ENCODE assay signal across 11 cellular contexts in the genomic region with DNA sequence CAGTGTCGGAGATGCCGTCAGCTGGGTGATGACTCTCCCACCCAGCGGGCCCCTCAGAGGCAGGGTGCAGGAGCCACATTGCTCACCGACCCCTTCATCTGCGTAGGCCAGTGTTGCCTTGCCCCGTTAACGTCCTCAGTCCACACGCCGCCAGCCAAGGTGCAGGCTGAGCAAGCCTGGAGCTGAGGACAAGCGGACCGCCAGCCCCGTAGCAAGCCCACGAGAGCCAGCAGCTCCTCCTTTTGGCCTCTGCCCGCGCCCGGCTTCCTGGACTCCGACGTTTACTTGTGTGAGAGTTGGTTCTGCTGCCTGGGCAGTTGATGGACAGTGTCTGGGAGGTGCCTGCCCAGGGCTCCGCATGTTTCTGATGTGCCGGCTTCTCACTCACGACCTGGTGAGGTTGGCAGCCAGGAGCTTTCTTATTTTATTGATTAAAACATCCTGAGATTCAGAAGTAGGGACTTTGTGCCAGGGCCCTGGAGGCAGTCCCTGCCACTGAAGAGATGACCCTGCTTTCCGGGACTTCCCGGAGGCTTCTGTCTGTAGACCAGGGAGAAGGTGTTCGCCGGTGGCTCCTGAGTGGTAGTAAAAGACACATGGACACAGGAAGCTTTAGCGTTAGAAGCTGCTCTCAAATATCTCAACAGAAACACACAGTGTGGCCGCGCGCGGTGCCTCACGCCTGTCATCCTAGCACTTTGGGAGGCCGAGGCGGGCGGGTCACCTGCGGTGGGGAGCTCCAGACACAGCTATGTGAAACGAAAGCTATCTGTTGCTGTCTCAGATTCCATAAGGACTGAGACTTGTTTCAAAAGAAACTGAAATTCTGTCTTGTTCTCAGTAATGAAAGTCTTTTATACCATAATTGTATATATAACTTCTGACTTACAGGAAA. TPM values are rescaled to one million over a fixed set of nuclear protein-coding genes. Genes with fewer than 3 reads are reported as not detected.
DNase-seq lines count a peak whose midpoint lies in the region; ATAC-seq and TF ChIP-seq lines count a peak whose summit lies in the region.
"Had no signal": no experiment of that assay in that cellular context is flagged by ENCODE, and none has a peak within 500 bp of the region (broad histone marks: within the 10 kb centered on the region; RNA-seq: fewer than 3 reads in every experiment).

No MANE protein-coding gene starts in this region.

- peak overlapping the region in 7 of 11 experiments; percentile 15 to 100 (median 29); a peak in 7 of 22 replicates for H3K9ac ChIP-seq in BLaER1 treated with 17β-estradiol and CSF1 and Interleukin-3, amounts not matched to agents 10 nM and 100 nM

- peaks cover 46% of the 10 kb centered on the region for H3K36me3 Mint-ChIP-seq in GM23338 (ENCODE audit: low read depth)
- H3K36me3 Mint-ChIP-seq in natural killer cell: no peaks in the 10 kb centered on the region

- H3K4me3 ChIP-seq in BLaER1 treated with 17β-estradiol and CSF1 and Interleukin-3, amounts not matched to agents 10 nM and 100 nM: no peak overlapping the region
- no peak overlapping the region for H3K4me3 ChIP-seq in GM23338
- H3K4me3 ChIP-seq in body of pancreas: no peak overlapping the region
- H3K4me3 ChIP-seq: ascending aorta had no signal

- TF ChIP-seq POLR2A in body of pancreas (IDR thresholded peaks at IDR 0.05): no peak

- no peak overlapping the region for H2AFZ ChIP-seq in GM23338

- H3K9me2 ChIP-seq in GM23338 (ENCODE audit: insufficient read depth): no peaks in the 10 kb centered on the region

- peaks cover 100% of the 10 kb centered on the region for H3K79me2 ChIP-seq in GM23338 (replicated peaks; ENCODE audit: insufficient read depth)

- H3K4me3 Mint-ChIP-seq in GM23338 (no peak overlapping the region; the same call in 2 of the 3 replicates), natural killer cell (peak overlapping the region; percentile 71)

- H3K27ac Mint-ChIP-seq in GM23338 (0 out of 2 replicates have a peak overlapping the region, but pooled peaks have one; percentile 72), natural killer cell (peak overlapping the region; percentile 91 to 94)

- peaks cover 45 to 83% (median 68%) of the 10 kb centered on the region in 10 experiments for H3K4me1 ChIP-seq in BLaER1 treated with 17β-estradiol and CSF1 and Interleukin-3, amounts not matched to agents 10 nM and 100 nM
- H3K4me1 ChIP-seq in GM23338 (ENCODE audit: insufficient read depth) (peaks cover 38% of the 10 kb centered on the region), body of pancreas (peaks cover 96% of the 10 kb centered on the region)

- H3K9me3 Mint-ChIP-seq in GM23338 (no peaks in the 10 kb centered on the region), natural killer cell (no peaks in the 10 kb centered on the region)

- no peak for TF ChIP-seq CTCF in GM23338 (conservative IDR thresholded peaks at IDR 0.05; ENCODE audit: low read depth in 2 of 2)
- TF ChIP-seq CTCF in body of pancreas (IDR thresholded peaks at IDR 0.05): no peak
- TF ChIP-seq CTCF in natural killer cell (IDR thresholded peaks at IDR 0.05): no peak

- H3K4me1 Mint-ChIP-seq in GM23338: peaks cover 68% of the 10 kb centered on the region
- H3K4me1 Mint-ChIP-seq in natural killer cell: peaks cover 73 to 84% of the 10 kb centered on the region in 2 donors

- peaks cover 56 to 96% (median 89%) of the 10 kb centered on the region in 11 experiments for H3K36me3 ChIP-seq in BLaER1 treated with 17β-estradiol and CSF1 and Interleukin-3, amounts not matched to agents 10 nM and 100 nM
- H3K36me3 ChIP-seq in GM23338 (ENCODE audit: insufficient read depth): peaks cover 2% of the 10 kb centered on the region; the same call in 1 of the 2 replicates
- no peaks in the 10 kb centered on the region for H3K36me3 ChIP-seq in body of pancreas (replicated peaks in 1 of 2; ENCODE audit: insufficient read depth in 1 of 2, low read depth in 2 of 2)

- peak overlapping the region in 4 of 11 experiments; percentile 58 to 99 (median 95); a peak in 3 of 22 replicates for H3K4me2 ChIP-seq in BLaER1 treated with 17β-estradiol and CSF1 and Interleukin-3, amounts not matched to agents 10 nM and 100 nM
- no peak overlapping the region for H3K4me2 ChIP-seq in GM23338

- ATAC-seq in GM23338: no peak
- ATAC-seq in body of pancreas: no peak
- peak in 1 of 3 donors; percentile 5 for ATAC-seq in natural killer cell
- ATAC-seq in GM21367 (IDR thresholded peaks at IDR 0.05; ENCODE audit: unreplicated experiment): no peak

- H3K27me3 ChIP-seq in BLaER1 treated with 17β-estradiol and CSF1 and Interleukin-3, amounts not matched to agents 10 nM and 100 nM: no peaks in the 10 kb centered on the region; a peak in 1 of 22 replicates
- H3K27me3 ChIP-seq in GM23338 (ENCODE audit: insufficient read depth) (no peaks in the 10 kb centered on the region), body of pancreas (no peaks in the 10 kb centered on the region)
- H3K27me3 ChIP-seq: ascending aorta had no signal

- WGBS in body of pancreas, 2 donors: 61 to 77% methylated on average over 19 to 36 of the region's 36 CpGs

- peaks cover 98 to 100% (median 99%) of the 10 kb centered on the region in 11 experiments for H4K20me1 ChIP-seq in BLaER1 treated with 17β-estradiol and CSF1 and Interleukin-3, amounts not matched to agents 10 nM and 100 nM
- H4K20me1 ChIP-seq in GM23338 (replicated peaks; ENCODE audit: insufficient read depth): peaks cover 73% of the 10 kb centered on the region

- DNase-seq in GM23338 (ENCODE audit: low spot score) (no peak), body of pancreas (peak in 2 of 4 donors; percentile 42 to 49), natural killer cell (no peak), NCI-H446 treated with DMSO at 0.1 percent for 48 hours (lab: John Stamatoyannopoulos, UW) (no peak), T-helper 2 cell (no peak)
- DNase-seq in activated effector memory CD4-positive, alpha-beta T cell treated with anti-CD3 and anti-CD28 coated beads, Interleukin-2, amount 50 U/mL, for 16 hours: no peak
- DNase-seq: activated CD4-positive, alpha-beta T cell treated with anti-CD3 and anti-CD28 coated beads for 4 hours; NCI-H524 treated with DMSO at 0.1 percent for 48 hours had no signal

- intact Hi-C loops in body of pancreas (cut with DNase I): no loop called here
- intact Hi-C loops in natural killer cell (cut with micrococcal nuclease): no loop called here

- H3K9me3 ChIP-seq in BLaER1 treated with 17β-estradiol and CSF1 and Interleukin-3, amounts not matched to agents 10 nM and 100 nM (replicated peaks in 1 of 11): no peaks in the 10 kb centered on the region
- H3K9me3 ChIP-seq in body of pancreas: no peaks in the 10 kb centered on the region
- H3K9me3 ChIP-seq: ascending aorta had no signal

- H3K27me3 Mint-ChIP-seq in GM23338 (ENCODE audit: insufficient read depth, low read depth, poor library complexity) (peaks cover 36% of the 10 kb centered on the region), natural killer cell (ENCODE audit: low read depth in 2 of 2) (no peaks in the 10 kb centered on the region)

- H3F3A ChIP-seq in GM23338 (replicated peaks; ENCODE audit: low read depth): peaks cover 11% of the 10 kb centered on the region

- no peak overlapping the region; a peak in 1 of 22 replicates for H3K27ac ChIP-seq in BLaER1 treated with 17β-estradiol and CSF1 and Interleukin-3, amounts not matched to agents 10 nM and 100 nM
- 0 out of 2 replicates have a peak overlapping the region, but pooled peaks have one; percentile 39 for H3K27ac ChIP-seq in GM23338 (ENCODE audit: low read depth)
- H3K27ac ChIP-seq in body of pancreas: peak overlapping the region; percentile 29 to 98 (median 94)

TF ChIP-seq in GM23338, 12 proteins besides CTCF, POLR2A, EP300 and RAD21 (continues in another document):
- TF ChIP-seq POLR2AphosphoS5 (IDR thresholded peaks at IDR 0.05; ENCODE audit: low read depth) (no peak), ZNF114 (CRISPR knock-in tag; IDR thresholded peaks at IDR 0.05) (no peak), ZNF331 (CRISPR knock-in tag; IDR thresholded peaks at IDR 0.05; ENCODE audit: low read depth) (no peak)

RNA-seq across cellular contexts. Expression of a gene that starts 5.9 kb away (rescaled TPM):
- 180 and 194 TPM in 2 replicates for total RNA-seq in GM23338 (2014; rRNA removed; shearing (Covaris generic))
- polyA plus RNA-seq in GM23338 (2016; fragmentation: Nextera tagmentation; extraction: Ambion mirVana): 44.1 and 48.1 TPM in 2 replicates
- total RNA-seq in body of pancreas (10 to 100 TPM; 25.4 to 63.3 TPM), natural killer cell (100 to 1,000 TPM; 166 to 207 (median 170) TPM)

RNA-seq across cellular contexts. Expression of a gene that starts 11.9 kb away (rescaled TPM):
- 21.5 and 27.3 TPM in 2 replicates for total RNA-seq in GM23338 (2014; rRNA removed; shearing (Covaris generic))
- polyA plus RNA-seq in GM23338 (2016; fragmentation: Nextera tagmentation; extraction: Ambion mirVana): 33.6 and 36.9 TPM in 2 replicates
- total RNA-seq in body of pancreas (100 to 1,000 TPM in 1 of 2 donors, 10 to 100 TPM in 1; 70.2 to 129 TPM), natural killer cell (1 to 10 TPM; 5.1 to 7.5 (median 7.1) TPM)

RNA-seq across cellular contexts. Expression of a gene that starts 25.0 kb away (rescaled TPM):
- 2,953 and 3,723 TPM in 2 replicates for total RNA-seq in GM23338 (2014; rRNA removed; shearing (Covaris generic))
- polyA plus RNA-seq in GM23338 (2016; fragmentation: Nextera tagmentation; extraction: Ambion mirVana): 3,861 and 4,267 TPM in 2 replicates
- total RNA-seq in body of pancreas: 1,000 to 10,000 TPM; 2,008 to 2,166 TPM
- total RNA-seq in natural killer cell: 100 to 1,000 TPM; 731 to 872 (median 837) TPM

RNA-seq across cellular contexts. Expression of a gene that starts 29.5 kb away (rescaled TPM):
- 128 and 132 TPM in 2 replicates for total RNA-seq in GM23338 (2014; rRNA removed; shearing (Covaris generic))
- polyA plus RNA-seq in GM23338 (2016; fragmentation: Nextera tagmentation; extraction: Ambion mirVana): 201 and 203 TPM in 2 replicates
- total RNA-seq in body of pancreas (10 to 100 TPM; 59.9 to 87.7 TPM), natural killer cell (10 to 100 TPM; 60.8 to 67.9 (median 66.6) TPM)

RNA-seq across cellular contexts. Expression of a gene that starts 36.7 kb away (rescaled TPM):
- total RNA-seq in GM23338 (2014; rRNA removed; shearing (Covaris generic)): 14.3 and 18.3 TPM in 2 replicates
- polyA plus RNA-seq in GM23338 (2016; fragmentation: Nextera tagmentation; extraction: Ambion mirVana): 1.4 TPM in 2 replicates
- total RNA-seq in body of pancreas (under 1 TPM in 1 of 2 donors, not detected in 1; 0.26 TPM), natural killer cell (under 1 TPM; 0.14 to 0.58 (median 0.27) TPM)
- total RNA-seq: ascending aorta had no signal

Comparison
In these comparisons a context has a peak if more than half of its experiments do, and no peak if none do; other contexts are left out.
1. H3K27ac ChIP-seq: peak in GM23338 (single experiment) and body of pancreas (4 of 4); none in BLaER1 treated with 17β-estradiol and CSF1 and Interleukin-3, amounts not matched to agents 10 nM and 100 nM (0 of 11).